In genomic region chr13:51803422-51804294, GRCh38 we compare ENCODE assay signal across 1 cellular context.
TF ChIP-seq lines count a peak whose summit lies in the region.

TSS of gene DHRS12 (minus strand) at chr13:51804163. CDS start at chr13:51799659, 4,504 bp downstream.

TF ChIP-seq in K562, 482 proteins besides CTCF, POLR2A, EP300 and RAD21 (continued from another document and continues in another):
- TF ChIP-seq ZC3H11A (IDR thresholded peaks at IDR 0.05; ENCODE audit: low read depth, low read length) (no peak), SIN3B (IDR thresholded peaks at IDR 0.05; ENCODE audit: low read depth) (peak; percentile 35; the same call in 1 of the 2 replicates), EP400 (IDR thresholded peaks at IDR 0.05) (peak; percentile 74; the same call in 1 of the 2 replicates), MEIS2 (IDR thresholded peaks at IDR 0.05; ENCODE audit: partially characterized antibody) (peak; percentile 24), L3MBTL2 (IDR thresholded peaks at IDR 0.05) (peak; percentile 93), FIP1L1 (IDR thresholded peaks at IDR 0.05; ENCODE audit: low read depth, low read length, poor library complexity, severe bottlenecking) (peak; percentile 70), ZNF436 (CRISPR knock-in tag; IDR thresholded peaks at IDR 0.05) (no peak), ZBTB26 (CRISPR knock-in tag; IDR thresholded peaks at IDR 0.05) (no peak), ZBTB9 (CRISPR knock-in tag; IDR thresholded peaks at IDR 0.05) (peak; percentile 63; the same call in 1 of the 2 replicates), ZNF644 (tag; IDR thresholded peaks at IDR 0.05; ENCODE audit: low read depth) (no peak), RBM15 (IDR thresholded peaks at IDR 0.05; ENCODE audit: insufficient read depth, low read length) (no peak), PML (IDR thresholded peaks at IDR 0.05; ENCODE audit: low read length) (peak; percentile 65; the same call in 1 of the 2 replicates), ATF2 (CRISPR knock-in tag; IDR thresholded peaks at IDR 0.05) (no peak), ZNF24 (IDR thresholded peaks at IDR 0.05) (0 out of 2 replicates have a peak, but pooled peaks have one; percentile 23), CHD1 (IDR thresholded peaks at IDR 0.05; ENCODE audit: low read length) (peak; percentile 63), YY1 (IDR thresholded peaks at IDR 0.05; ENCODE audit: borderline replicate concordance in 1 of 3, control insufficient read depth in 1 of 3, extremely low read depth in 1 of 3, insufficient read depth in 3 of 3, insufficient read length in 1 of 3, insufficient replicate concordance in 2 of 3, low read depth in 1 of 3, low read length in 2 of 3) (peak in 1 of 3 experiments; percentile 15), ZC3H8 (IDR thresholded peaks at IDR 0.05) (no peak), HNRNPUL1 (IDR thresholded peaks at IDR 0.05; ENCODE audit: low read length) (no peak), ZBTB17 (CRISPR knock-in tag; IDR thresholded peaks at IDR 0.05) (no peak), HCFC1 (IDR thresholded peaks at IDR 0.05; ENCODE audit: low read depth, low read length) (peak; percentile 22; the same call in 1 of the 2 replicates), CREB1 (IDR thresholded peaks at IDR 0.05) (peak; percentile 74), CREB1 (CRISPR knock-in tag; IDR thresholded peaks at IDR 0.05) (peak; percentile 86), STAG1 (CRISPR knock-in tag; IDR thresholded peaks at IDR 0.05; ENCODE audit: borderline replicate concordance) (no peak), MCM5 (IDR thresholded peaks at IDR 0.05; ENCODE audit: low read depth) (no peak), CBX2 (IDR thresholded peaks at IDR 0.05; ENCODE audit: insufficient read depth, low read length, poor library complexity, severe bottlenecking) (no peak), NBN (IDR thresholded peaks at IDR 0.05; ENCODE audit: low read depth) (peak; percentile 41; the same call in 1 of the 2 replicates), ZNF431 (CRISPR knock-in tag; IDR thresholded peaks at IDR 0.05) (peak; percentile 39; the same call in 1 of the 2 replicates), AFF4 (CRISPR knock-in tag; IDR thresholded peaks at IDR 0.05) (peak; percentile 47; the same call in 1 of the 2 replicates), ESRRA (IDR thresholded peaks at IDR 0.05; ENCODE audit: borderline replicate concordance, low read depth) (peak; percentile 43; the same call in 1 of the 2 replicates), CREB5 (CRISPR knock-in tag; IDR thresholded peaks at IDR 0.05) (no peak), PKNOX1 (IDR thresholded peaks at IDR 0.05) (no peak), MYC (IDR thresholded peaks at IDR 0.05; ENCODE audit: low read depth, low read length) (peak; percentile 53), MYC (CRISPR knock-in tag; IDR thresholded peaks at IDR 0.05; ENCODE audit: borderline replicate concordance, low read depth) (no peak), HDAC6 (IDR thresholded peaks at IDR 0.05; ENCODE audit: low read depth, low read length) (no peak), DLX4 (CRISPR knock-in tag; IDR thresholded peaks at IDR 0.05) (no peak), KLF13 (tag; IDR thresholded peaks at IDR 0.05; ENCODE audit: borderline replicate concordance, low read depth) (no peak), XRCC5 (IDR thresholded peaks at IDR 0.05; ENCODE audit: low read depth, low read length) (no peak), ZBTB49 (CRISPR knock-in tag; IDR thresholded peaks at IDR 0.05; ENCODE audit: borderline replicate concordance) (no peak), CREM (IDR thresholded peaks at IDR 0.05; ENCODE audit: low read depth) (peak; percentile 88), JUNB (CRISPR knock-in tag; conservative IDR thresholded peaks at IDR 0.05) (no peak), SRSF9 (IDR thresholded peaks at IDR 0.05; ENCODE audit: borderline replicate concordance, low read depth, low read length) (no peak), RBM17 (IDR thresholded peaks at IDR 0.05; ENCODE audit: borderline replicate concordance, low read depth, low read length) (no peak), NR2C1 (IDR thresholded peaks at IDR 0.05) (no peak), NR2C1 (tag; IDR thresholded peaks at IDR 0.05) (no peak), HINFP (tag; conservative IDR thresholded peaks at IDR 0.05; ENCODE audit: low read depth) (no peak), ZBTB34 (CRISPR knock-in tag; IDR thresholded peaks at IDR 0.05) (no peak), E2F1 (CRISPR knock-in tag; IDR thresholded peaks at IDR 0.05) (peak; percentile 70; the same call in 1 of the 2 replicates), ZNF23 (CRISPR knock-in tag; IDR thresholded peaks at IDR 0.05) (no peak)
